11 cellular contexts compared by ENCODE assay signal in the genomic region with DNA sequence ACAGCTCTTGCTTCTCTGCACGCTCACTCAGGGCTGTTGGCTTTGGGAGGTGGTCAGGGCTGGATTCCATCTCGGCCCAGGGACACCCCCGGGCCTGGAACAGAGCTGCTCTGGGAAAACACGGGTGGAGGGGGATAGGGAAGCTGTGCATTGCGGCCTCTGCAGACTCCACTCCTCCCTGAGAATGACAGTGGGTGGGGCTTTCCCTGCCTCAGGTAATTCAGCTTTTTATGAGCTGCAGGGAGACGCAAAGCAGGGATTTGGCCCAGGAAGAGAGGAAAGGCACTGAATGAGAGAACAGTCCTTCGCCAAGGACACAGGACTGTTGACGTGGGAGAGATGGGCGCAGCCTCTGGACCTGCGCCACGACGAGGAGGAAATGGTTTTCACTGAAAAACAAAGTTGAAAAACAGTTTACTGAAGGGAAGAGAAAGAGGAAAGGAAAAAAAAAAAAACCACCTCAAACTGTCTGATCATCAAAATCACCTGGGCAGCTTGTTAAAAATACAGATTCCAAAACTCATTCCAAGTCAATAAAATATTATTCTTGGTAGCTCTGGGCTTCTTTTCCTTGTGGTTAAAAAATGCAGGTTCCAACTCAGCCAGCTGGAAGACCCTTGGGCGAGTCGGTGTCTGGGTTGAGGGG.
A peak's percentile ranks its signal among the peaks of the same experiment; 100 is the strongest.
DNase-seq lines count a peak whose midpoint lies in the region; ATAC-seq and TF ChIP-seq lines count a peak whose summit lies in the region.
"Had no signal": no experiment of that assay in that cellular context is flagged by ENCODE, and none has a peak within 500 bp of the region (broad histone marks: within the 10 kb centered on the region; RNA-seq: fewer than 3 reads in every experiment).

No MANE protein-coding gene starts in this region.

- DNase-seq in DND-41 (no peak), cardiac fibroblast (ENCODE audit: low read depth in 2 of 2) (peak; percentile 51 to 86), kidney tubule cell (ENCODE audit: low spot score) (peak; percentile 23), renal cortical epithelial cell (ENCODE audit: low read depth) (peak; percentile 47), SHP77 (lab: John Stamatoyannopoulos, UW) (no peak), OCI-LY7 (ENCODE audit: low spot score) (no peak)
- DNase-seq in stimulated activated CD4-positive, alpha-beta T cell treated with anti-CD3 and anti-CD28 coated beads, Interleukin-4, amount 100 ng/mL, for 1 hour = no peak
- DNase-seq: activated CD4-positive, CD25-positive, alpha-beta regulatory T cell; activated gamma-delta T cell treated with Interleukin-2 at 50 U/mL for 16 hours; NCI-H1092 treated with DMSO at 0.1 percent for 48 hours had no signal

- no peak overlapping the region for H3K4me2 ChIP-seq in DND-41 (ENCODE audit: insufficient read depth, low read length)
- no peak overlapping the region for H3K4me2 ChIP-seq in OCI-LY7 (ENCODE audit: low read length)

- intact Hi-C loops in OCI-LY7 (cut with micrococcal nuclease; ENCODE audit: unreplicated experiment) = no loop called here

- H3K27ac ChIP-seq in DND-41 (ENCODE audit: low read length) (peak overlapping the region; percentile 61), OCI-LY7 (ENCODE audit: low read depth, low read length, poor library complexity, severe bottlenecking) (no peak overlapping the region)

- H3K4me1 ChIP-seq in DND-41 (ENCODE audit: insufficient read depth, low read length) (peaks cover 30% of the 10 kb centered on the region), OCI-LY7 (ENCODE audit: insufficient read depth, low read length, poor library complexity, severe bottlenecking) (no peaks in the 10 kb centered on the region)

- CTCF ChIA-PET in OCI-LY7 (lab: Charles Lee; ENCODE audit: unreplicated experiment) = interaction anchor here (0.5 kb wide), 1 partner anchor 34 kb away, joined by 4 read pairs; no protein-coding TSS in a partner anchor

- POLR2A ChIA-PET in OCI-LY7 (lab: Charles Lee) = interaction anchor here (0.6 kb wide), 2 partner anchors 107 to 135 kb away, joined by 3 to 4 read pairs; no protein-coding TSS in a partner anchor

- no peak overlapping the region for H3K4me3 ChIP-seq in DND-41 (ENCODE audit: low read depth in 1 of 2, low read length in 2 of 2)
- H3K4me3 ChIP-seq in cardiac fibroblast (replicated peaks in 1 of 2; ENCODE audit: low read depth in 2 of 2, low read length in 2 of 2) = no peak overlapping the region
- H3K4me3 ChIP-seq in OCI-LY7 (ENCODE audit: low read depth, low read length, poor library complexity, severe bottlenecking) = no peak overlapping the region

- H2AFZ ChIP-seq in DND-41 (ENCODE audit: low read depth, low read length) = no peak overlapping the region
- no peak overlapping the region for H2AFZ ChIP-seq in OCI-LY7 (ENCODE audit: low read length)

- no peak for TF ChIP-seq CTCF in DND-41 (IDR thresholded peaks at IDR 0.05; ENCODE audit: borderline replicate concordance, extremely low read depth, low read length, poor library complexity, severe bottlenecking)
- no peak for TF ChIP-seq CTCF in cardiac fibroblast (IDR thresholded peaks at IDR 0.05; ENCODE audit: low read depth, low read length)
- no peak for TF ChIP-seq CTCF in OCI-LY7 (conservative IDR thresholded peaks at IDR 0.05; ENCODE audit: low read length)

- H3K79me2 ChIP-seq in DND-41 (ENCODE audit: insufficient read depth, low read length) (no peaks in the 10 kb centered on the region), OCI-LY7 (ENCODE audit: insufficient read depth, low read depth, low read length) (no peaks in the 10 kb centered on the region)

- no peaks in the 10 kb centered on the region for H3K27me3 ChIP-seq in DND-41 (ENCODE audit: insufficient read depth, low read length, poor library complexity)

- H3K9ac ChIP-seq in DND-41 (ENCODE audit: low read depth, low read length) = no peak overlapping the region

- H3K9me3 ChIP-seq in DND-41 (ENCODE audit: insufficient read depth, low read length, severe bottlenecking) (no peaks in the 10 kb centered on the region), OCI-LY7 (ENCODE audit: low read length) (no peaks in the 10 kb centered on the region)

- no peaks in the 10 kb centered on the region for H3K36me3 ChIP-seq in DND-41 (ENCODE audit: insufficient read depth, low read length)
- no peaks in the 10 kb centered on the region for H3K36me3 ChIP-seq in OCI-LY7 (ENCODE audit: insufficient read depth, low read length)

- ATAC-seq in DND-41 (ENCODE audit: insufficient read depth, low read depth) = no peak
- ATAC-seq in GM21528 (IDR thresholded peaks at IDR 0.05; ENCODE audit: low FRiP score, unreplicated experiment) = no peak

- BruUV-seq in OCI-LY7 (replicated peaks; lab: Mats Ljungman, UMichigan) = no TSS peak

- H4K20me1 ChIP-seq in DND-41 (ENCODE audit: insufficient read depth, low read length) (no peaks in the 10 kb centered on the region), OCI-LY7 (ENCODE audit: insufficient read depth, low read length) (no peaks in the 10 kb centered on the region)

- H3K9me2 ChIP-seq in OCI-LY7 (ENCODE audit: insufficient read depth, low read length) = no peaks in the 10 kb centered on the region

Comparison
In these comparisons a context has a peak if more than half of its experiments do, and no peak if none do; other contexts are left out.
1. DNase-seq: peak in cardiac fibroblast (2 of 2), kidney tubule cell (single experiment) and renal cortical epithelial cell (single experiment); none in DND-41 (single experiment), SHP77 (0 of 2), stimulated activated CD4-positive, alpha-beta T cell treated with anti-CD3 and anti-CD28 coated beads, Interleukin-4, amount 100 ng/mL, for 1 hour (single experiment) and OCI-LY7 (single experiment).